Comparison of ENCODE assay signal across 1 cellular context in the genomic region with DNA sequence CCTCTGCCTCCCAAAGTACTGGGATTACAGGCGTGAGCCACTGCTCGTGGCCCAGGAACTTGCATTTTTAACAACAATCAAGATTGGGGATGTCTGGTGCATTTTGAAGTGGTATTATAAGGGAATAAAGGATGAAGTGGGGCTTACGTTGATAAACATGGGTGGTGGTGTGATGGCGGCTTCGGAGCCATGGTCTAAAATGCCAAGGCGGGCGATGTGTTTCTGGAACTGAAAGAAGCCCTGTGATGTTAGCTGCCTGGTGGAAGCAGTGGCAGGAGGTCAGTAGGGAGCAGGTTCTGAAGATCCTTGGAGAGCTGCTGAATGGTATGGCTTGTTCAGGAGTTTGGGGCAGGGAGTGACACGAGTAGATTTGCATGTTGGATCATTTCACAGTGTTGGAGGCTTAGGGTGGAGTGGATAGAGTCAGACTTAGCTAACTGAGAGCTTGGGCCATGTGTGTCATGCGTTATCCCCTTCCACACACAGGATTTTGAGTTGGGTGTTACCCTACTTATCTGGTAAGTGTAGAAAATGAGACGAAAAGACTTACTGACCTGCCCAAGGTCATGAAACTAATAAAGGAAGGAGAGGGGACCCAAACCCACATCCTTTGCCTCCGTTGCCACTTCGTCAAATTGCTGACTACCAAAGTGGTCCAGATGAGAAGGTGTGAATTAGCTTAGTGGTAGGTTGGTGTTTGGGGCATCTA.
TF ChIP-seq lines count a peak whose summit lies in the region.

No MANE protein-coding gene starts in this region.

TF ChIP-seq in H1, 55 proteins besides CTCF, POLR2A, EP300 and RAD21:
- TF ChIP-seq KDM5A (IDR thresholded peaks at IDR 0.05; ENCODE audit: low read length) (no peak), NANOG (IDR thresholded peaks at IDR 0.05; ENCODE audit: insufficient read depth, low read depth, low read length, poor library complexity, severe bottlenecking) (no peak), CREB1 (IDR thresholded peaks at IDR 0.05) (no peak), NRF1 (IDR thresholded peaks at IDR 0.05; ENCODE audit: low read depth, low read length) (no peak), JUN (IDR thresholded peaks at IDR 0.05; ENCODE audit: low read depth, low read length) (no peak), EGR1 (IDR thresholded peaks at IDR 0.05; ENCODE audit: borderline replicate concordance, low read depth, low read length) (no peak), CEBPB (IDR thresholded peaks at IDR 0.05; ENCODE audit: low read depth, low read length) (no peak), ZNF274 (IDR thresholded peaks at IDR 0.05; ENCODE audit: borderline replicate concordance, extremely low read depth, low read length) (no peak), FOSL1 (IDR thresholded peaks at IDR 0.05; ENCODE audit: insufficient read depth, low read depth, low read length) (no peak), SP2 (IDR thresholded peaks at IDR 0.05; ENCODE audit: low read length) (no peak), RNF2 (IDR thresholded peaks at IDR 0.05; ENCODE audit: borderline replicate concordance, low read depth, low read length, missing control alignments, poor library complexity, severe bottlenecking) (no peak), BCL11A (IDR thresholded peaks at IDR 0.05; ENCODE audit: low read depth in 2 of 2, low read length in 2 of 2) (no peak)
- TF ChIP-seq, protein P1, sequence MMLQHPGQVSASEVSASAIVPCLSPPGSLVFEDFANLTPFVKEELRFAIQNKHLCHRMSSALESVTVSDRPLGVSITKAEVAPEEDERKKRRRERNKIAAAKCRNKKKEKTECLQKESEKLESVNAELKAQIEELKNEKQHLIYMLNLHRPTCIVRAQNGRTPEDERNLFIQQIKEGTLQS (IDR thresholded peaks at IDR 0.05; ENCODE audit: insufficient read depth, low read depth, low read length): no peak
- TF ChIP-seq, protein P2, sequence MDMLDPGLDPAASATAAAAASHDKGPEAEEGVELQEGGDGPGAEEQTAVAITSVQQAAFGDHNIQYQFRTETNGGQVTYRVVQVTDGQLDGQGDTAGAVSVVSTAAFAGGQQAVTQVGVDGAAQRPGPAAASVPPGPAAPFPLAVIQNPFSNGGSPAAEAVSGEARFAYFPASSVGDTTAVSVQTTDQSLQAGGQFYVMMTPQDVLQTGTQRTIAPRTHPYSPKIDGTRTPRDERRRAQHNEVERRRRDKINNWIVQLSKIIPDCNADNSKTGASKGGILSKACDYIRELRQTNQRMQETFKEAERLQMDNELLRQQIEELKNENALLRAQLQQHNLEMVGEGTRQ (IDR thresholded peaks at IDR 0.05; ENCODE audit: low read length): no peak
TF ChIP-seq in H1: peak in this region for 0.
